In genomic region chr2:46296840-46297545, GRCh38 we compare ENCODE assay signal across 1 cellular context.
TF ChIP-seq lines count a peak whose summit lies in the region.

Gene EPAS1 (plus strand): TSS chr2:46297407. CDS start chr2:46297912, 505 bp downstream.

TF ChIP-seq in HepG2, 621 proteins besides CTCF, POLR2A, EP300 and RAD21 (continued from another document and continues in another):
- TF ChIP-seq HMGXB3 (CRISPR knock-in tag; IDR thresholded peaks at IDR 0.05; ENCODE audit: borderline replicate concordance) (peak; percentile 53; the same call in 1 of the 2 replicates), ONECUT2 (CRISPR knock-in tag; IDR thresholded peaks at IDR 0.05) (no peak), ZNF329 (CRISPR knock-in tag; IDR thresholded peaks at IDR 0.05; ENCODE audit: low read depth) (0 out of 2 replicates have a peak, but pooled peaks have one; percentile 30), ZNF281 (CRISPR knock-in tag; IDR thresholded peaks at IDR 0.05; ENCODE audit: borderline replicate concordance) (peak; percentile 49; the same call in 1 of the 2 replicates), CREBL2 (CRISPR knock-in tag; IDR thresholded peaks at IDR 0.05; ENCODE audit: borderline replicate concordance) (peak; percentile 84; the same call in 1 of the 2 replicates), GATA4 (IDR thresholded peaks at IDR 0.05; ENCODE audit: borderline replicate concordance, low read depth) (no peak), E2F1 (CRISPR knock-in tag; IDR thresholded peaks at IDR 0.05) (no peak), DR1 (CRISPR knock-in tag; IDR thresholded peaks at IDR 0.05) (no peak), NR2F1 (CRISPR knock-in tag; IDR thresholded peaks at IDR 0.05) (peak; percentile 37 to 61; a peak in 2 of 4 replicates), ZBTB3 (CRISPR knock-in tag; IDR thresholded peaks at IDR 0.05; ENCODE audit: borderline replicate concordance, low read depth) (no peak), HNF4A (CRISPR knock-in tag; IDR thresholded peaks at IDR 0.05) (no peak; the same call in 1 of the 2 replicates), ZFP91 (CRISPR knock-in tag; IDR thresholded peaks at IDR 0.05; ENCODE audit: borderline replicate concordance) (peak; percentile 75; the same call in 1 of the 2 replicates), ZNF773 (CRISPR knock-in tag; IDR thresholded peaks at IDR 0.05; ENCODE audit: borderline replicate concordance) (0 out of 2 replicates have a peak, but pooled peaks have one; percentile 39), GABPB1 (CRISPR knock-in tag; IDR thresholded peaks at IDR 0.05) (peak; percentile 72), IRF9 (CRISPR knock-in tag; IDR thresholded peaks at IDR 0.05; ENCODE audit: borderline replicate concordance) (0 out of 2 replicates have a peak, but pooled peaks have one; percentile 34), KLF16 (CRISPR knock-in tag; IDR thresholded peaks at IDR 0.05) (0 out of 4 replicates have a peak, but pooled peaks of 1 of the 2 experiments have one; percentile 51), ZFP62 (CRISPR knock-in tag; IDR thresholded peaks at IDR 0.05) (no peak), CHD2 (IDR thresholded peaks at IDR 0.05; ENCODE audit: low read depth, low read length) (no peak), NFKB2 (CRISPR knock-in tag; IDR thresholded peaks at IDR 0.05; ENCODE audit: borderline replicate concordance) (peak; percentile 18; the same call in 1 of the 2 replicates), WIZ (CRISPR knock-in tag; IDR thresholded peaks at IDR 0.05) (0 out of 2 replicates have a peak, but pooled peaks have one; percentile 7), KDM5A (IDR thresholded peaks at IDR 0.05; ENCODE audit: borderline replicate concordance, low read length) (no peak), HNRNPLL (IDR thresholded peaks at IDR 0.05; ENCODE audit: low read depth, low read length, poor library complexity, severe bottlenecking) (peak; percentile 88), ZNF720 (CRISPR knock-in tag; IDR thresholded peaks at IDR 0.05) (no peak), ZNF710 (CRISPR knock-in tag; IDR thresholded peaks at IDR 0.05; ENCODE audit: borderline replicate concordance) (0 out of 2 replicates have a peak, but pooled peaks have one; percentile 74), GATAD2A (CRISPR knock-in tag; IDR thresholded peaks at IDR 0.05) (peak; percentile 6; the same call in 1 of the 2 replicates), ARNT (IDR thresholded peaks at IDR 0.05) (no peak), ZNF136 (CRISPR knock-in tag; IDR thresholded peaks at IDR 0.05; ENCODE audit: low read depth) (peak; percentile 30; the same call in 1 of the 2 replicates), ZMAT5 (CRISPR knock-in tag; IDR thresholded peaks at IDR 0.05; ENCODE audit: borderline replicate concordance, low read depth) (no peak), PRDM15 (CRISPR knock-in tag; IDR thresholded peaks at IDR 0.05) (no peak), YEATS2 (CRISPR knock-in tag; IDR thresholded peaks at IDR 0.05; ENCODE audit: borderline replicate concordance) (no peak), ZKSCAN8 (CRISPR knock-in tag; IDR thresholded peaks at IDR 0.05; ENCODE audit: borderline replicate concordance) (peak; percentile 29; the same call in 1 of the 2 replicates), MIER3 (CRISPR knock-in tag; IDR thresholded peaks at IDR 0.05; ENCODE audit: borderline replicate concordance) (0 out of 2 replicates have a peak, but pooled peaks have one; percentile 17), ARID5B (CRISPR knock-in tag; IDR thresholded peaks at IDR 0.05) (peak; percentile 41), ZNF331 (CRISPR knock-in tag; IDR thresholded peaks at IDR 0.05) (peak; percentile 71)
